Comparison of ENCODE assay signal across 11 cellular contexts in the genomic region with DNA sequence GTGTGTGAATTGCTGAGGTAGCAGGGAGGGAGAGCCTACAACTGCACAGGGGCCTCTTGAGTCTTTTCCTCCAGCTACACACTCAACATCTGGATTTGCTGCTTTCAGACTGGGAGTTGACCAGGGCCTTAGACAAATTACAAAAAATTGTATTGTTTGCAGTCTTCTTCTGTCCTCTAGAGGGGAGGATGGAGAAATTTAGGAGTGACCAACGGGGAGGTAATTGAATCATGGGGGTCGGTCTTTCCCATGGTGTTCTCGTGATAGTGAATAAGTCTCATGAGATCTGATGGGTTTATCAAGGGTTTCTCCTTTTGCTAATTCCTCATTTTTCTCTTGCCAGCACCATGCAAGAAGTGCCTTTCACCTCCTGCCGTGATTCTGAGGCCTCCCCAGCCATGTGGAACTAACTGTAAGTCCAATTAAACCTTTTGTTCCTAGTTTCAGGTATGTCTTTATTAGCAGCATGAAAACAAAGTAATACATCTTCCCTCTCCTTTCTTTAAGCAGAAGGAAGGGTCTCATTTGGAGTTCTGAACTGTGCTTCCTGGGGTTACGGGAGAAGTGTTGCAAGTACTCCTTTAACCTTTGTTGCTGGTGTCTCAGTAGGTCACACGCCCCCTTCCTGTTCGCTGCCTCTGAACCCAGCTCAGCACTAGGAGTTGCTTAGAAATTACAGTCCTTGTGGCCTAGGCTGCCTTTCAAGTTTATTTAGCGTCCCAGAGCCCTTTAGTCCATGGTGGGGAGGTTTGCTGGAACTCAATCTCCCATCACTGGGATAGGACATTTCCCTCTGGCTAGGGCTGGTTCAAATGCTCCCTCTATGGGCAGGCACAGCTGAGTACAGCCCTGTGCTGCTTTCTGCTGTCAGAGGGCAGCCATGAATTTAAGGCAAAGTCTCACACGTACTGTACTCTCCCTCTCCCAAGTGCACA. TPM values are rescaled to one million over a fixed set of nuclear protein-coding genes. Genes with fewer than 3 reads are reported as not detected.
DNase-seq lines count a peak whose midpoint lies in the region; ATAC-seq, FAIRE-seq and TF ChIP-seq lines count a peak whose summit lies in the region.
"Had no signal": no experiment of that assay in that cellular context is flagged by ENCODE, and none has a peak within 500 bp of the region (broad histone marks: within the 10 kb centered on the region; RNA-seq: fewer than 3 reads in every experiment).

No MANE protein-coding gene starts in this region.

- peaks cover 3% of the 10 kb centered on the region for H3K4me1 Mint-ChIP-seq in activated naive CD4-positive, alpha-beta T cell treated with anti-CD3 and anti-CD28 coated beads, Interleukin-2, amount 10 ng/mL, durations not matched to agents 7 days and 5 days
- H3K4me1 Mint-ChIP-seq in endodermal cell: no peaks in the 10 kb centered on the region
- H3K4me1 Mint-ChIP-seq: CD8-positive, alpha-beta memory T cell had no signal

- ATAC-seq in HG03460 (IDR thresholded peaks at IDR 0.05; ENCODE audit: unreplicated experiment): peak; percentile 61
- no peak for ATAC-seq in GM19395 (IDR thresholded peaks at IDR 0.05; ENCODE audit: unreplicated experiment)

- H3K36me3 ChIP-seq in endodermal cell (ENCODE audit: control insufficient read depth, insufficient read depth, low read length) (no peaks in the 10 kb centered on the region), sigmoid colon (no peaks in the 10 kb centered on the region)

- DNase-seq in activated naive CD4-positive, alpha-beta T cell treated with anti-CD3 and anti-CD28 coated beads, Interleukin-2, amount 10 ng/mL, durations not matched to agents 7 days and 5 days: peak; percentile 25
- no peak for DNase-seq in activated naive CD4-positive, alpha-beta T cell treated with anti-CD3 and anti-CD28 coated beads, Interleukin-2, amount 50 U/mL, for 16 hours
- DNase-seq in endodermal cell (peak; percentile 68), substantia nigra (lab: John Stamatoyannopoulos, UW) (peak in 25 of 49 donors; percentile 2 to 41 (median 11)), sigmoid colon (no peak), urothelium cell line (ENCODE audit: low spot score) (no peak)
- DNase-seq: activated CD4-positive, CD25-positive, alpha-beta regulatory T cell treated with anti-CD3 and anti-CD28 coated beads, Interleukin-2, amount 50 U/mL, for 72 hours; CD8-positive, alpha-beta memory T cell; NCI-H1048 had no signal

- H3K27me3 Mint-ChIP-seq in activated naive CD4-positive, alpha-beta T cell treated with anti-CD3 and anti-CD28 coated beads, Interleukin-2, amount 10 ng/mL, durations not matched to agents 7 days and 5 days: peaks cover 20% of the 10 kb centered on the region
- peaks cover 29% of the 10 kb centered on the region for H3K27me3 Mint-ChIP-seq in endodermal cell (ENCODE audit: insufficient read depth)

- H3K27me3 ChIP-seq in endodermal cell (ENCODE audit: control insufficient read depth, insufficient read depth, low read length, poor library complexity, severe bottlenecking) (peaks cover 12% of the 10 kb centered on the region), sigmoid colon (no peaks in the 10 kb centered on the region)

- FAIRE-seq in urothelium cell line (lab: Jason Lieb, UNC): no peak

- 76% methylated on average over 7 to 9 of the region's 9 CpGs for whole genome bisulfite sequencing in endodermal cell (ENCODE audit: insufficient coverage in 1 of 2, insufficient read length in 1 of 2), 2 experiments
- 74% methylated on average over 9 of the region's 9 CpGs for whole genome bisulfite sequencing in sigmoid colon, 2 donors

- peak; percentile 74 for TF ChIP-seq CTCF in endodermal cell (conservative IDR thresholded peaks at IDR 0.05)
- no peak for TF ChIP-seq CTCF in sigmoid colon (IDR thresholded peaks at IDR 0.05)

- H3K36me3 Mint-ChIP-seq in activated naive CD4-positive, alpha-beta T cell treated with anti-CD3 and anti-CD28 coated beads, Interleukin-2, amount 10 ng/mL, durations not matched to agents 7 days and 5 days: no peaks in the 10 kb centered on the region
- H3K36me3 Mint-ChIP-seq in endodermal cell (ENCODE audit: low read depth): no peaks in the 10 kb centered on the region
- H3K36me3 Mint-ChIP-seq: CD8-positive, alpha-beta memory T cell had no signal

- H3K9ac ChIP-seq in endodermal cell (ENCODE audit: extremely low read depth, low read length, poor library complexity, severe bottlenecking): no peak overlapping the region

- no peak overlapping the region for H3K4me3 ChIP-seq in endodermal cell (ENCODE audit: low read length)
- no peak overlapping the region for H3K4me3 ChIP-seq in sigmoid colon

- no peak for TF ChIP-seq POLR2A in sigmoid colon (IDR thresholded peaks at IDR 0.05)

- H3K9me3 Mint-ChIP-seq in activated naive CD4-positive, alpha-beta T cell treated with anti-CD3 and anti-CD28 coated beads, Interleukin-2, amount 10 ng/mL, durations not matched to agents 7 days and 5 days: no peaks in the 10 kb centered on the region
- H3K9me3 Mint-ChIP-seq in endodermal cell: no peaks in the 10 kb centered on the region
- H3K9me3 Mint-ChIP-seq: CD8-positive, alpha-beta memory T cell had no signal

- CTCF ChIA-PET in activated naive CD4-positive, alpha-beta T cell treated with anti-CD3 and anti-CD28 coated beads, Interleukin-2, amount 10 ng/mL, durations not matched to agents 7 days and 5 days (lab: Charles Lee): interaction anchor here (1.6 to 1.7 kb wide), 2 partner anchors 9 to 161 kb away, joined by 3 to 5 read pairs; no protein-coding TSS in a partner anchor

- no peaks in the 10 kb centered on the region for H3K9me3 ChIP-seq in endodermal cell (ENCODE audit: control insufficient read depth, low read length)
- no peaks in the 10 kb centered on the region for H3K9me3 ChIP-seq in sigmoid colon

- H3K4me3 Mint-ChIP-seq in activated naive CD4-positive, alpha-beta T cell treated with anti-CD3 and anti-CD28 coated beads, Interleukin-2, amount 10 ng/mL, durations not matched to agents 7 days and 5 days: no peak overlapping the region
- H3K4me3 Mint-ChIP-seq in endodermal cell: no peak overlapping the region
- H3K4me3 Mint-ChIP-seq: CD8-positive, alpha-beta memory T cell had no signal

- intact Hi-C loops in sigmoid colon (cut with DNase I): no loop called here

- H3K4me1 ChIP-seq in endodermal cell (ENCODE audit: control insufficient read depth, insufficient read depth, low read length): no peaks in the 10 kb centered on the region
- H3K4me1 ChIP-seq in sigmoid colon: no peaks in the 10 kb centered on the region

- H3K27ac ChIP-seq in endodermal cell (ENCODE audit: low read depth, low read length) (no peak overlapping the region), substantia nigra (ENCODE audit: low read depth, low read length, poor library complexity, severe bottlenecking) (no peak overlapping the region), sigmoid colon (no peak overlapping the region)

- no peak overlapping the region for H3K27ac Mint-ChIP-seq in activated naive CD4-positive, alpha-beta T cell treated with anti-CD3 and anti-CD28 coated beads, Interleukin-2, amount 10 ng/mL, durations not matched to agents 7 days and 5 days
- H3K27ac Mint-ChIP-seq in endodermal cell: no peak overlapping the region
- H3K27ac Mint-ChIP-seq: CD8-positive, alpha-beta memory T cell had no signal

- TF ChIP-seq EP300 in sigmoid colon (IDR thresholded peaks at IDR 0.05): no peak

RNA-seq across cellular contexts. Expression of gene IFNA8, which starts 4.4 kb away (rescaled TPM):
- total RNA-seq in endodermal cell (not detected), sigmoid colon (not detected)
- polyA plus RNA-seq in endodermal cell (2013, experiment 1 of 2): not detected
- polyA plus RNA-seq in endodermal cell (2013, experiment 2 of 2): not detected
- not detected for polyA plus RNA-seq in sigmoid colon
- total RNA-seq: CD8-positive, alpha-beta memory T cell had no signal
- polyA plus RNA-seq: CD8-positive, alpha-beta memory T cell had no signal

RNA-seq across cellular contexts. Expression of gene IFNA1, which starts 26.9 kb away (rescaled TPM):
- total RNA-seq in endodermal cell (not detected), sigmoid colon (not detected)
- not detected for polyA plus RNA-seq in endodermal cell (2013, experiment 1 of 2)
- polyA plus RNA-seq in endodermal cell (2013, experiment 2 of 2): not detected
- polyA plus RNA-seq in sigmoid colon: under 1 TPM in 1 of 3 donors, not detected in 2; 0.09 TPM
- total RNA-seq: CD8-positive, alpha-beta memory T cell had no signal
- polyA plus RNA-seq: CD8-positive, alpha-beta memory T cell had no signal

RNA-seq across cellular contexts. Expression of gene IFNA2, which starts 28.2 kb away (rescaled TPM):
- not detected for total RNA-seq in endodermal cell
- not detected for polyA plus RNA-seq in endodermal cell (2013, experiment 1 of 2)
- not detected for polyA plus RNA-seq in endodermal cell (2013, experiment 2 of 2)
- total RNA-seq in sigmoid colon: under 1 TPM in 1 of 4 donors, not detected in 3; 0.33 TPM
- under 1 TPM in 1 of 3 donors, not detected in 2; 0.06 TPM for polyA plus RNA-seq in sigmoid colon
- total RNA-seq: CD8-positive, alpha-beta memory T cell had no signal
- polyA plus RNA-seq: CD8-positive, alpha-beta memory T cell had no signal

RNA-seq across cellular contexts. Expression of gene IFNA13, which starts 45.5 kb away (rescaled TPM):
- total RNA-seq in endodermal cell (not detected), sigmoid colon (not detected)
- polyA plus RNA-seq in endodermal cell (2013, experiment 1 of 2): not detected
- polyA plus RNA-seq in endodermal cell (2013, experiment 2 of 2): not detected
- not detected for polyA plus RNA-seq in sigmoid colon
- total RNA-seq: CD8-positive, alpha-beta memory T cell had no signal
- polyA plus RNA-seq: CD8-positive, alpha-beta memory T cell had no signal

Comparison
In these comparisons a context has a peak if more than half of its experiments do, and no peak if none do; other contexts are left out.
1. DNase-seq: peak in activated naive CD4-positive, alpha-beta T cell treated with anti-CD3 and anti-CD28 coated beads, Interleukin-2, amount 10 ng/mL, durations not matched to agents 7 days and 5 days (single experiment), endodermal cell (single experiment) and substantia nigra (25 of 49); none in activated naive CD4-positive, alpha-beta T cell treated with anti-CD3 and anti-CD28 coated beads, Interleukin-2, amount 50 U/mL, for 16 hours (single experiment), sigmoid colon (single experiment) and urothelium cell line (single experiment).